Comparison of ENCODE assay signal across 21 cellular contexts in genomic region chr21:39221997-39222486, GRCh38.
DNase-seq lines count a peak whose midpoint lies in the region; ATAC-seq lines count a peak whose summit lies in the region.
"Had no signal": no experiment of that assay in that cellular context is flagged by ENCODE, and none has a peak within 500 bp of the region (broad histone marks: within the 10 kb centered on the region; RNA-seq: fewer than 3 reads in every experiment).

No MANE protein-coding gene starts in this region.

- H3K36me3 Mint-ChIP-seq in stimulated activated naive CD8-positive, alpha-beta T cell treated with anti-CD3 and anti-CD28 coated beads, Interleukin-15, Interleukin-2, amounts not matched to agents 100 ng/mL and 50 ng/mL, for 24 hours (ENCODE audit: low read depth) = peaks cover 68% of the 10 kb centered on the region
- peaks cover 33% of the 10 kb centered on the region for H3K36me3 Mint-ChIP-seq in activated naive CD8-positive, alpha-beta T cell treated with anti-CD3 and anti-CD28 coated beads, Interleukin-2, amount 50 U/mL, for 24 hours (ENCODE audit: low read depth)
- peaks cover 27% of the 10 kb centered on the region for H3K36me3 Mint-ChIP-seq in memory B cell

- H3K27ac Mint-ChIP-seq in stimulated activated naive CD8-positive, alpha-beta T cell treated with anti-CD3 and anti-CD28 coated beads, Interleukin-15, Interleukin-2, amounts not matched to agents 100 ng/mL and 50 ng/mL, for 24 hours = peak overlapping the region; percentile 38
- no peak overlapping the region for H3K27ac Mint-ChIP-seq in stimulated activated naive CD8-positive, alpha-beta T cell treated with anti-CD3 and anti-CD28 coated beads, Interleukin-15, amount 100 ng/mL, for 72 hours
- H3K27ac Mint-ChIP-seq in activated naive CD8-positive, alpha-beta T cell treated with anti-CD3 and anti-CD28 coated beads, Interleukin-2, amount 50 U/mL, for 24 hours = peak overlapping the region; percentile 14
- peak overlapping the region; percentile 55 for H3K27ac Mint-ChIP-seq in memory B cell

- H3K4me3 Mint-ChIP-seq in stimulated activated naive CD8-positive, alpha-beta T cell treated with anti-CD3 and anti-CD28 coated beads, Interleukin-15, Interleukin-2, amounts not matched to agents 100 ng/mL and 50 ng/mL, for 24 hours = no peak overlapping the region
- no peak overlapping the region for H3K4me3 Mint-ChIP-seq in stimulated activated naive CD8-positive, alpha-beta T cell treated with anti-CD3 and anti-CD28 coated beads, Interleukin-15, amount 100 ng/mL, for 72 hours
- no peak overlapping the region for H3K4me3 Mint-ChIP-seq in activated naive CD8-positive, alpha-beta T cell treated with anti-CD3 and anti-CD28 coated beads, Interleukin-2, amount 50 U/mL, for 24 hours
- H3K4me3 Mint-ChIP-seq in memory B cell = no peak overlapping the region
- H3K4me3 Mint-ChIP-seq: CD4-positive, CD25-positive, alpha-beta regulatory T cell; H9 had no signal

- H3K9me3 Mint-ChIP-seq in stimulated activated naive CD8-positive, alpha-beta T cell treated with anti-CD3 and anti-CD28 coated beads, Interleukin-15, Interleukin-2, amounts not matched to agents 100 ng/mL and 50 ng/mL, for 24 hours = no peaks in the 10 kb centered on the region
- no peaks in the 10 kb centered on the region for H3K9me3 Mint-ChIP-seq in stimulated activated naive CD8-positive, alpha-beta T cell treated with anti-CD3 and anti-CD28 coated beads, Interleukin-15, amount 100 ng/mL, for 72 hours
- no peaks in the 10 kb centered on the region for H3K9me3 Mint-ChIP-seq in activated naive CD8-positive, alpha-beta T cell treated with anti-CD3 and anti-CD28 coated beads, Interleukin-2, amount 50 U/mL, for 24 hours
- no peaks in the 10 kb centered on the region for H3K9me3 Mint-ChIP-seq in memory B cell
- H3K9me3 Mint-ChIP-seq: H9 had no signal

- ATAC-seq in stimulated activated naive CD8-positive, alpha-beta T cell treated with anti-CD3 and anti-CD28 coated beads, Interleukin-15, amount 100 ng/mL, for 72 hours = no peak
- ATAC-seq in activated naive CD8-positive, alpha-beta T cell treated with anti-CD3 and anti-CD28 coated beads, Interleukin-2, amount 50 U/mL, for 24 hours = no peak
- ATAC-seq in memory B cell (ENCODE audit: low read depth) (no peak), HG03045 (IDR thresholded peaks at IDR 0.05; ENCODE audit: unreplicated experiment) (no peak), HG03378 (IDR thresholded peaks at IDR 0.05; ENCODE audit: unreplicated experiment) (no peak)
- ATAC-seq: Panc1 had no signal

- H3K27me3 Mint-ChIP-seq in stimulated activated naive CD8-positive, alpha-beta T cell treated with anti-CD3 and anti-CD28 coated beads, Interleukin-15, Interleukin-2, amounts not matched to agents 100 ng/mL and 50 ng/mL, for 24 hours = no peaks in the 10 kb centered on the region
- H3K27me3 Mint-ChIP-seq in stimulated activated naive CD8-positive, alpha-beta T cell treated with anti-CD3 and anti-CD28 coated beads, Interleukin-15, amount 100 ng/mL, for 72 hours = no peaks in the 10 kb centered on the region
- no peaks in the 10 kb centered on the region for H3K27me3 Mint-ChIP-seq in activated naive CD8-positive, alpha-beta T cell treated with anti-CD3 and anti-CD28 coated beads, Interleukin-2, amount 50 U/mL, for 24 hours
- no peaks in the 10 kb centered on the region for H3K27me3 Mint-ChIP-seq in memory B cell
- H3K27me3 Mint-ChIP-seq: CD4-positive, CD25-positive, alpha-beta regulatory T cell had no signal

- H3K4me1 Mint-ChIP-seq in stimulated activated naive CD8-positive, alpha-beta T cell treated with anti-CD3 and anti-CD28 coated beads, Interleukin-15, Interleukin-2, amounts not matched to agents 100 ng/mL and 50 ng/mL, for 24 hours (ENCODE audit: low read depth) = peaks cover 10% of the 10 kb centered on the region
- H3K4me1 Mint-ChIP-seq in stimulated activated naive CD8-positive, alpha-beta T cell treated with anti-CD3 and anti-CD28 coated beads, Interleukin-15, amount 100 ng/mL, for 72 hours = peaks cover 9% of the 10 kb centered on the region
- peaks cover 3% of the 10 kb centered on the region for H3K4me1 Mint-ChIP-seq in activated naive CD8-positive, alpha-beta T cell treated with anti-CD3 and anti-CD28 coated beads, Interleukin-2, amount 50 U/mL, for 24 hours
- no peaks in the 10 kb centered on the region for H3K4me1 Mint-ChIP-seq in memory B cell
- H3K4me1 Mint-ChIP-seq: H9 had no signal

- DNase-seq in stimulated activated naive CD8-positive, alpha-beta T cell treated with anti-CD3 and anti-CD28 coated beads, Interleukin-15, amount 100 ng/mL, for 72 hours = no peak
- no peak for DNase-seq in activated naive CD8-positive, alpha-beta T cell treated with anti-CD3 and anti-CD28 coated beads, Interleukin-2, amount 50 U/mL, for 24 hours
- no peak for DNase-seq in memory B cell (ENCODE audit: low spot score in 2 of 2)
- DNase-seq in UCSD-AML1 (lab: John Stamatoyannopoulos, UW; ENCODE audit: unreplicated experiment) = no peak
- DNase-seq: CD4-positive, CD25-positive, alpha-beta regulatory T cell; COR-L47; DMS 273 treated with DMSO at 0.1 percent for 48 hours; DMS79 treated with DMSO at 0.1 percent for 48 hours; H9; KG1; NCI-H1105; NCI-H146; NCI-H226; NCI-H510A treated with DMSO at 0.1 percent for 48 hours; NCI-H748 treated with DMSO at 0.1 percent for 48 hours; NK-92 treated with Interleukin-12 subunit alpha and Interleukin-12 subunit beta, amount 100 ng/mL, for 24 hours; SJCRH30 had no signal

Comparison
In these comparisons a context has a peak if more than half of its experiments do, and no peak if none do; other contexts are left out.
1. H3K27ac Mint-ChIP-seq: peak in stimulated activated naive CD8-positive, alpha-beta T cell treated with anti-CD3 and anti-CD28 coated beads, Interleukin-15, Interleukin-2, amounts not matched to agents 100 ng/mL and 50 ng/mL, for 24 hours (single experiment), activated naive CD8-positive, alpha-beta T cell treated with anti-CD3 and anti-CD28 coated beads, Interleukin-2, amount 50 U/mL, for 24 hours (single experiment) and memory B cell (single experiment); none in stimulated activated naive CD8-positive, alpha-beta T cell treated with anti-CD3 and anti-CD28 coated beads, Interleukin-15, amount 100 ng/mL, for 72 hours (0 of 2).